Comparison of ENCODE assay signal across 27 cellular contexts in the genomic region with DNA sequence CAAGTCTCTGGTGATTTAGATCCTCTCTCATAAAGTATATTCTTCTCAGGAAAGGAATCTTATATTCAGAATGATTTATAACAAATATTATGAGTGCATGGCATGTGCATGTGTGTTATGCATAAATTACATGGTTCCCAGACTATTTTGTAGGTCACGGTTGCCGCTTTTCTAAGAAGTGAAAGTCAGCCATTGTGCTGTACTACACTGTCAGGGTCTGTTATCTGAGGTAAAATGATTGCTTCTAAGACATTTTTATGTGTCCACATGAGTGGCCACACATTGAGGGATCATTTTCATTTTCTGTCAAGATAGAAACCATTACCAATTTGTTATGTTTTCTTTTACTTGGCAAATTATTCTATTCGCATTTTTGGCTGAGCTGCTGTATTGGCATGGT.
DNase-seq lines count a peak whose midpoint lies in the region; ATAC-seq and TF ChIP-seq lines count a peak whose summit lies in the region.
"Had no signal": no experiment of that assay in that cellular context is flagged by ENCODE, and none has a peak within 500 bp of the region (broad histone marks: within the 10 kb centered on the region; RNA-seq: fewer than 3 reads in every experiment).

No MANE protein-coding gene starts in this region.

- no peak overlapping the region for H3K4me2 ChIP-seq in neural progenitor cell
- H3K4me2 ChIP-seq: BLaER1 had no signal

- H3K9me3 ChIP-seq in neural progenitor cell (ENCODE audit: low read depth): no peaks in the 10 kb centered on the region
- H3K9me3 ChIP-seq: BLaER1, tibial artery had no signal

- no peak overlapping the region for H3K9ac ChIP-seq in neural progenitor cell
- H3K9ac ChIP-seq: BLaER1 had no signal

- no peak for TF ChIP-seq CTCF in GM13977 (IDR thresholded peaks at IDR 0.05; ENCODE audit: extremely low read depth, insufficient read depth, missing control alignments)
- TF ChIP-seq CTCF in activated B cell treated with CpG ODN at 0.5 μM for 24 hours (IDR thresholded peaks at IDR 0.05): no peak
- TF ChIP-seq CTCF in neural progenitor cell (IDR thresholded peaks at IDR 0.05): no peak

- intact Hi-C loops in activated B cell treated with CpG ODN at 0.5 μM for 24 hours (cut with micrococcal nuclease): no loop called here

- H3K27ac Mint-ChIP-seq in activated B cell treated with CpG ODN at 0.5 μM for 24 hours: no peak overlapping the region
- peak overlapping the region in 3 of 6 donors; percentile 44 to 83 (median 61) for H3K27ac Mint-ChIP-seq in naive B cell
- no peak overlapping the region for H3K27ac Mint-ChIP-seq in neural progenitor cell
- H3K27ac Mint-ChIP-seq: activated T-cell treated with anti-CD3 and anti-CD28 coated beads, Interleukin-2, amount 50 U/mL, for 72 hours; HFFc6; mesothelial cell of epicardium; naive thymus-derived CD4-positive, alpha-beta T cell had no signal

- no peaks in the 10 kb centered on the region for H3K9me3 Mint-ChIP-seq in activated B cell treated with CpG ODN at 0.5 μM for 24 hours
- no peaks in the 10 kb centered on the region for H3K9me3 Mint-ChIP-seq in naive B cell
- H3K9me3 Mint-ChIP-seq in neural progenitor cell: no peaks in the 10 kb centered on the region
- H3K9me3 Mint-ChIP-seq: activated T-cell treated with anti-CD3 and anti-CD28 coated beads, Interleukin-2, amount 50 U/mL, for 72 hours; brain; HFFc6; mesothelial cell of epicardium; naive thymus-derived CD4-positive, alpha-beta T cell had no signal

- POLR2A ChIA-PET in activated B cell treated with CpG ODN at 0.5 μM for 24 hours (lab: Charles Lee): no interaction called here

- no peaks in the 10 kb centered on the region for H3F3A ChIP-seq in neural progenitor cell (ENCODE audit: low read depth)

- peaks cover 8% of the 10 kb centered on the region for H3K36me3 ChIP-seq in neural progenitor cell
- H3K36me3 ChIP-seq: WERI-Rb-1 had no signal

- H3K79me2 ChIP-seq in neural progenitor cell (ENCODE audit: low read depth): no peaks in the 10 kb centered on the region

- H4K20me1 ChIP-seq in neural progenitor cell (ENCODE audit: low read depth): no peaks in the 10 kb centered on the region
- H4K20me1 ChIP-seq: BLaER1 had no signal

- CTCF ChIA-PET in activated B cell treated with CpG ODN at 0.5 μM for 24 hours (lab: Charles Lee): no interaction called here

- H3K4me1 ChIP-seq in neural progenitor cell: no peaks in the 10 kb centered on the region
- H3K4me1 ChIP-seq: BLaER1, tibial artery had no signal

- ATAC-seq in GM21619 (IDR thresholded peaks at IDR 0.05; ENCODE audit: unreplicated experiment): peak; percentile 48
- peak; percentile 66 for ATAC-seq in activated B cell treated with CpG ODN at 0.5 μM for 24 hours (ENCODE audit: low read depth)
- peak; percentile 97 for ATAC-seq in naive B cell (ENCODE audit: low read depth in 2 of 2)
- no peak for ATAC-seq in GM18867 (IDR thresholded peaks at IDR 0.05; ENCODE audit: unreplicated experiment)
- ATAC-seq: activated T-cell treated with anti-CD3 and anti-CD28 coated beads, Interleukin-2, amount 50 U/mL, for 72 hours; naive thymus-derived CD4-positive, alpha-beta T cell had no signal

- no peak overlapping the region for H3K4me3 ChIP-seq in neural progenitor cell
- H3K4me3 ChIP-seq: BLaER1, tibial artery had no signal

- peak; percentile 21 for DNase-seq in GM13977 (ENCODE audit: low spot score)
- no peak for DNase-seq in activated B cell treated with CpG ODN at 0.5 μM for 24 hours
- DNase-seq in naive B cell: peak; percentile 22
- no peak for DNase-seq in neural progenitor cell (ENCODE audit: low spot score)
- no peak for DNase-seq in stimulated activated CD4-positive, alpha-beta T cell treated with anti-CD3 and anti-CD28 coated beads, Interleukin-4, amount 100 ng/mL, for 24 hours
- DNase-seq: activated naive CD4-positive, alpha-beta T cell; activated T-cell treated with anti-CD3 and anti-CD28 coated beads, Interleukin-2, amount 50 U/mL, for 72 hours; COR-L47; glutamatergic neuron; HFFc6; naive thymus-derived CD4-positive, alpha-beta T cell; NCI-H1417 treated with DMSO at 0.1 percent for 48 hours; NCI-H2081 treated with DMSO at 0.1 percent for 48 hours; NCI-H226; NCI-H748 treated with DMSO at 0.1 percent for 48 hours; nucleus accumbens; small intestine; stimulated activated CD4-positive, alpha-beta T cell treated with anti-CD3 and anti-CD28 coated beads, Interleukin-1b, Interleukin-23, amount 100 ng/mL, for 48 hours; SW 1271; T-helper 9 cell; tibial artery; WERI-Rb-1 had no signal

- H3K36me3 Mint-ChIP-seq in activated B cell treated with CpG ODN at 0.5 μM for 24 hours (ENCODE audit: low read depth) (peaks cover 19% of the 10 kb centered on the region), naive B cell (peaks cover 0 to 8% of the 10 kb centered on the region in 2 donors), neural progenitor cell (peaks cover 5% of the 10 kb centered on the region)

- in situ Hi-C loops in GM13977 (cut with MboI; ENCODE audit: low pct_unique_long_range_greater_than_20kb, low sequenced_read_pairs, unreplicated experiment): no loop called here

- H3K4me3 Mint-ChIP-seq in activated B cell treated with CpG ODN at 0.5 μM for 24 hours (no peak overlapping the region), naive B cell (peak overlapping the region in 1 of 8 donors; percentile 49), neural progenitor cell (no peak overlapping the region)
- H3K4me3 Mint-ChIP-seq: activated T-cell treated with anti-CD3 and anti-CD28 coated beads, Interleukin-2, amount 50 U/mL, for 72 hours; HFFc6; mesothelial cell of epicardium; naive thymus-derived CD4-positive, alpha-beta T cell had no signal

- H3K27ac ChIP-seq in neural progenitor cell: no peak overlapping the region
- H3K27ac ChIP-seq: BLaER1, tibial artery, WERI-Rb-1 had no signal

- no peaks in the 10 kb centered on the region for H3K27me3 ChIP-seq in neural progenitor cell
- H3K27me3 ChIP-seq: BLaER1, tibial artery had no signal

- no peak overlapping the region for H2AFZ ChIP-seq in neural progenitor cell (replicated peaks)

- H3K4me1 Mint-ChIP-seq in activated B cell treated with CpG ODN at 0.5 μM for 24 hours: peaks cover 19% of the 10 kb centered on the region
- H3K4me1 Mint-ChIP-seq in naive B cell: peaks cover 5 to 27% (median 8%) of the 10 kb centered on the region in 3 donors
- H3K4me1 Mint-ChIP-seq in neural progenitor cell: no peaks in the 10 kb centered on the region
- H3K4me1 Mint-ChIP-seq: brain, mesothelial cell of epicardium had no signal

- H3K27me3 Mint-ChIP-seq in activated B cell treated with CpG ODN at 0.5 μM for 24 hours (no peaks in the 10 kb centered on the region), naive B cell (no peaks in the 10 kb centered on the region), neural progenitor cell (ENCODE audit: insufficient read depth, low read depth) (no peaks in the 10 kb centered on the region)
- H3K27me3 Mint-ChIP-seq: brain; naive thymus-derived CD4-positive, alpha-beta T cell had no signal

Comparison
In these comparisons a context has a peak if more than half of its experiments do, and no peak if none do; other contexts are left out.
1. DNase-seq: peak in GM13977 (single experiment) and naive B cell (single experiment); none in activated B cell treated with CpG ODN at 0.5 μM for 24 hours (single experiment), neural progenitor cell (single experiment) and stimulated activated CD4-positive, alpha-beta T cell treated with anti-CD3 and anti-CD28 coated beads, Interleukin-4, amount 100 ng/mL, for 24 hours (single experiment).